ENCODE assay signal across 6 cellular contexts in the genomic region with DNA sequence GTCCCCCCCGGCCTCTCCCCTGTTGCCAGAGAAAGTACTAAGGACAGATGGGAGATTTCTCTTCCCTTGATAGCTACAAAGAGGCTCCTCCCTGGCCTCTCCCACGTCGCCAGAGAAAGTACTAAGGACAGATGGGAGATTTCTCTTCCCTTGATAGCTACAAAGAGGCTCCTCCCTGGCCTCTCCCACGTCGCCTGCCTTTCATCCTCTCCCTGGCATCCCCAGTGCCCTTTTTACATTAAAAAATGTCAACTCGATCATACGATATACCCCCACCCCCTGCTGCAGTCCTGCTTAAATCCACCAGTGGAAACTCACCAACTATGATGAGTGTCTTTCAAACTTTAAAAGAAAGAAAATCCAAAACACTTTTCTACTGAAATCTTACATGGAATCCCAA. TPM values are rescaled to one million over a fixed set of nuclear protein-coding genes. Genes with fewer than 3 reads are reported as not detected.
"Had no signal": no experiment of that assay in that cellular context is flagged by ENCODE, and none has a peak within 500 bp of the region (broad histone marks: within the 10 kb centered on the region; RNA-seq: fewer than 3 reads in every experiment).

No MANE protein-coding gene starts in this region.

RNA-seq across cellular contexts. Expression of a gene that starts 34.5 kb away (rescaled TPM):
- total RNA-seq: gastroesophageal sphincter, kidney epithelial cell, left colon, mononuclear cell, osteocyte had no signal
- polyA plus RNA-seq: neural cell had no signal
